1 cellular context compared by ENCODE assay signal in the genomic region with DNA sequence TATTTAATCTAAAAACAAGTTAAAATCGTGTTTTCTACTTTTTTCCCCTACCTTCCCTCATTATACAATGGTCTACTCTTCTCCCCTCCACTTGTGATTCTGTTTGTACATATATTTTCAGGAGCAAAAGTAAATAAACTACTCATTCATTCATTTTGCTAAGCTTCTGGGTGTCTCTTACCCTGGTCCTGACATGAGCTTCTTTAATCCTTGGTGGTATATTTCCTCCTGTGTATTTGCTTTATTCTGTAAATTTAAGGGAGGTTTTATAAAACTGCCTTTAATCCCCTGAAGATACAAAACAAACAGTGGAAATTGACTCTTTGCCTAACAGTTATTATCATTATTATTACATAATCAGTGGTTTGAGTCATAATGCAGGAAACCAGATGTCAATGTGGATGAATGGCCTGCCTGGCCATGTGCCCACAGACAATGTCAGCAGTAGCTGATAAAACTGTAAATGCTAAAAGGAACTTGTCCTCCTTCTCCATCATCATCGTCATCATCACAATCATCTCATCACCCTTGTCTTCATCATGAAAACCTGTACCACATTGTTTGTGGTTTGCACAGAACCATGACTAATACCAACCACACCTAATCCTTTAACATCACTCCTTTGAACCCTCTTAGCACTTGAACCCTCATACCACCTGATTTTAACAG.
TF ChIP-seq lines count a peak whose summit lies in the region.

No MANE protein-coding gene starts in this region.

TF ChIP-seq in HEK293, 187 proteins besides CTCF, POLR2A, EP300 and RAD21 (continued from another document and continues in another):
- no peak for TF ChIP-seq ZNF561 (tag by site-specific recombination; IDR thresholded peaks at IDR 0.05; ENCODE audit: borderline replicate concordance)
- TF ChIP-seq ZNF175 (tag by site-specific recombination; IDR thresholded peaks at IDR 0.05) = no peak
- TF ChIP-seq BCL11B (tag by site-specific recombination; IDR thresholded peaks at IDR 0.05; ENCODE audit: low read depth) = no peak
- peak; percentile 71 for TF ChIP-seq ZBTB21 (tag by site-specific recombination; IDR thresholded peaks at IDR 0.05)
- TF ChIP-seq RBAK (tag by site-specific recombination; IDR thresholded peaks at IDR 0.05) = 0 out of 2 replicates have a peak, but pooled peaks have one; percentile 47
- no peak for TF ChIP-seq SP2 (tag by site-specific recombination; IDR thresholded peaks at IDR 0.05)
- no peak for TF ChIP-seq HOXD13 (CRISPR knock-in tag; IDR thresholded peaks at IDR 0.05; ENCODE audit: borderline replicate concordance)
- no peak for TF ChIP-seq GLIS2 (tag by site-specific recombination; IDR thresholded peaks at IDR 0.05)
- TF ChIP-seq, protein P1, sequence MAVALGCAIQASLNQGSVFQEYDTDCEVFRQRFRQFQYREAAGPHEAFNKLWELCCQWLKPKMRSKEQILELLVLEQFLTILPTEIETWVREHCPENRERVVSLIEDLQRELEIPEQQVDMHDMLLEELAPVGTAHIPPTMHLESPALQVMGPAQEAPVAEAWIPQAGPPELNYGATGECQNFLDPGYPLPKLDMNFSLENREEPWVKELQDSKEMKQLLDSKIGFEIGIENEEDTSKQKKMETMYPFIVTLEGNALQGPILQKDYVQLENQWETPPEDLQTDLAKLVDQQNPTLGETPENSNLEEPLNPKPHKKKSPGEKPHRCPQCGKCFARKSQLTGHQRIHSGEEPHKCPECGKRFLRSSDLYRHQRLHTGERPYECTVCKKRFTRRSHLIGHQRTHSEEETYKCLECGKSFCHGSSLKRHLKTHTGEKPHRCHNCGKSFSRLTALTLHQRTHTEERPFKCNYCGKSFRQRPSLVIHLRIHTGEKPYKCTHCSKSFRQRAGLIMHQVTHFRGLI (tag by site-specific recombination; IDR thresholded peaks at IDR 0.05) = no peak
- no peak for TF ChIP-seq ZNF560 (tag by site-specific recombination; IDR thresholded peaks at IDR 0.05; ENCODE audit: borderline replicate concordance)
- no peak for TF ChIP-seq ZNF16 (tag by site-specific recombination; IDR thresholded peaks at IDR 0.05; ENCODE audit: low read depth)
- TF ChIP-seq ZNF639 (tag by site-specific recombination; IDR thresholded peaks at IDR 0.05) = peak; percentile 87; the same call in 1 of the 2 replicates
- TF ChIP-seq ZNF221 (tag by site-specific recombination; IDR thresholded peaks at IDR 0.05; ENCODE audit: borderline replicate concordance) = no peak
- no peak for TF ChIP-seq ZNF623 (tag by site-specific recombination; IDR thresholded peaks at IDR 0.05)
- no peak for TF ChIP-seq ZNF211 (tag by site-specific recombination; IDR thresholded peaks at IDR 0.05; ENCODE audit: low read depth)
- no peak for TF ChIP-seq ZNF785 (tag by site-specific recombination; IDR thresholded peaks at IDR 0.05)
- TF ChIP-seq AEBP2 (tag by site-specific recombination; IDR thresholded peaks at IDR 0.05; ENCODE audit: borderline replicate concordance) = no peak
- TF ChIP-seq OVOL3 (tag by site-specific recombination; IDR thresholded peaks at IDR 0.05) = no peak
- TF ChIP-seq, protein P2, sequence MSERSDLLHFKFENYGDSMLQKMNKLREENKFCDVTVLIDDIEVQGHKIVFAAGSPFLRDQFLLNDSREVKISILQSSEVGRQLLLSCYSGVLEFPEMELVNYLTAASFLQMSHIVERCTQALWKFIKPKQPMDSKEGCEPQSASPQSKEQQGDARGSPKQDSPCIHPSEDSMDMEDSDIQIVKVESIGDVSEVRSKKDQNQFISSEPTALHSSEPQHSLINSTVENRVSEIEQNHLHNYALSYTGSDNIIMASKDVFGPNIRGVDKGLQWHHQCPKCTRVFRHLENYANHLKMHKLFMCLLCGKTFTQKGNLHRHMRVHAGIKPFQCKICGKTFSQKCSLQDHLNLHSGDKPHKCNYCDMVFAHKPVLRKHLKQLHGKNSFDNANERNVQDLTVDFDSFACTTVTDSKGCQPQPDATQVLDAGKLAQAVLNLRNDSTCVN (tag by site-specific recombination; optimal IDR thresholded peaks at IDR 0.05) = no peak
- TF ChIP-seq TRIM28 (IDR thresholded peaks at IDR 0.05; ENCODE audit: borderline replicate concordance, low read length) = no peak
- no peak for TF ChIP-seq ZNF404 (tag by site-specific recombination; IDR thresholded peaks at IDR 0.05)
- no peak for TF ChIP-seq ZNF707 (tag by site-specific recombination; IDR thresholded peaks at IDR 0.05)
- peak; percentile 60; the same call in 1 of the 2 replicates for TF ChIP-seq ZNF148 (tag by site-specific recombination; IDR thresholded peaks at IDR 0.05; ENCODE audit: borderline replicate concordance)
- TF ChIP-seq ZNF24 (tag by site-specific recombination; IDR thresholded peaks at IDR 0.05) = no peak
- TF ChIP-seq ZNF514 (tag by site-specific recombination; IDR thresholded peaks at IDR 0.05) = no peak
- TF ChIP-seq, protein P3, sequence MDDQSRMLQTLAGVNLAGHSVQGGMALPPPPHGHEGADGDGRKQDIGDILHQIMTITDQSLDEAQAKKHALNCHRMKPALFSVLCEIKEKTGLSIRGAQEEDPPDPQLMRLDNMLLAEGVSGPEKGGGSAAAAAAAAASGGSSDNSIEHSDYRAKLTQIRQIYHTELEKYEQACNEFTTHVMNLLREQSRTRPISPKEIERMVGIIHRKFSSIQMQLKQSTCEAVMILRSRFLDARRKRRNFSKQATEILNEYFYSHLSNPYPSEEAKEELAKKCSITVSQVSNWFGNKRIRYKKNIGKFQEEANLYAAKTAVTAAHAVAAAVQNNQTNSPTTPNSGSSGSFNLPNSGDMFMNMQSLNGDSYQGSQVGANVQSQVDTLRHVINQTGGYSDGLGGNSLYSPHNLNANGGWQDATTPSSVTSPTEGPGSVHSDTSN (CRISPR knock-in tag; IDR thresholded peaks at IDR 0.05) = no peak
- TF ChIP-seq ZBTB7A (tag by site-specific recombination; IDR thresholded peaks at IDR 0.05; ENCODE audit: low read depth) = no peak
- no peak for TF ChIP-seq GLI4 (tag by site-specific recombination; IDR thresholded peaks at IDR 0.05)
- TF ChIP-seq KLF8 (tag by site-specific recombination; IDR thresholded peaks at IDR 0.05) = peak; percentile 60
- TF ChIP-seq ZNF121 (tag by site-specific recombination; IDR thresholded peaks at IDR 0.05) = no peak
- no peak for TF ChIP-seq ZNF501 (tag by site-specific recombination; IDR thresholded peaks at IDR 0.05)
- TF ChIP-seq, protein P4, sequence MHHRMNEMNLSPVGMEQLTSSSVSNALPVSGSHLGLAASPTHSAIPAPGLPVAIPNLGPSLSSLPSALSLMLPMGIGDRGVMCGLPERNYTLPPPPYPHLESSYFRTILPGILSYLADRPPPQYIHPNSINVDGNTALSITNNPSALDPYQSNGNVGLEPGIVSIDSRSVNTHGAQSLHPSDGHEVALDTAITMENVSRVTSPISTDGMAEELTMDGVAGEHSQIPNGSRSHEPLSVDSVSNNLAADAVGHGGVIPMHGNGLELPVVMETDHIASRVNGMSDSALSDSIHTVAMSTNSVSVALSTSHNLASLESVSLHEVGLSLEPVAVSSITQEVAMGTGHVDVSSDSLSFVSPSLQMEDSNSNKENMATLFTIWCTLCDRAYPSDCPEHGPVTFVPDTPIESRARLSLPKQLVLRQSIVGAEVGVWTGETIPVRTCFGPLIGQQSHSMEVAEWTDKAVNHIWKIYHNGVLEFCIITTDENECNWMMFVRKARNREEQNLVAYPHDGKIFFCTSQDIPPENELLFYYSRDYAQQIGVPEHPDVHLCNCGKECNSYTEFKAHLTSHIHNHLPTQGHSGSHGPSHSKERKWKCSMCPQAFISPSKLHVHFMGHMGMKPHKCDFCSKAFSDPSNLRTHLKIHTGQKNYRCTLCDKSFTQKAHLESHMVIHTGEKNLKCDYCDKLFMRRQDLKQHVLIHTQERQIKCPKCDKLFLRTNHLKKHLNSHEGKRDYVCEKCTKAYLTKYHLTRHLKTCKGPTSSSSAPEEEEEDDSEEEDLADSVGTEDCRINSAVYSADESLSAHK (tag by site-specific recombination; IDR thresholded peaks at IDR 0.05) = no peak
- TF ChIP-seq HOXA7 (CRISPR knock-in tag; IDR thresholded peaks at IDR 0.05; ENCODE audit: borderline replicate concordance) = no peak
- TF ChIP-seq ZNF223 (tag by site-specific recombination; IDR thresholded peaks at IDR 0.05) = no peak
- TF ChIP-seq ZNF302 (tag by site-specific recombination; IDR thresholded peaks at IDR 0.05; ENCODE audit: low read depth) = no peak
- TF ChIP-seq, protein P5, sequence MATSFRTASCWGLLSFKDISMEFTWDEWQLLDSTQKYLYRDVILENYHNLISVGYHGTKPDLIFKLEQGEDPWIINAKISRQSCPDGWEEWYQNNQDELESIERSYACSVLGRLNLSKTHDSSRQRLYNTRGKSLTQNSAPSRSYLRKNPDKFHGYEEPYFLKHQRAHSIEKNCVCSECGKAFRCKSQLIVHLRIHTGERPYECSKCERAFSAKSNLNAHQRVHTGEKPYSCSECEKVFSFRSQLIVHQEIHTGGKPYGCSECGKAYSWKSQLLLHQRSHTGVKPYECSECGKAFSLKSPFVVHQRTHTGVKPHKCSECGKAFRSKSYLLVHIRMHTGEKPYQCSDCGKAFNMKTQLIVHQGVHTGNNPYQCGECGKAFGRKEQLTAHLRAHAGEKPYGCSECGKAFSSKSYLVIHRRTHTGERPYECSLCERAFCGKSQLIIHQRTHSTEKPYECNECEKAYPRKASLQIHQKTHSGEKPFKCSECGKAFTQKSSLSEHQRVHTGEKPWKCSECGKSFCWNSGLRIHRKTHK (tag by site-specific recombination; IDR thresholded peaks at IDR 0.05) = no peak
- no peak for TF ChIP-seq ZNF529 (tag by site-specific recombination; IDR thresholded peaks at IDR 0.05; ENCODE audit: insufficient replicate concordance)
- TF ChIP-seq ZNF341 (tag by site-specific recombination; IDR thresholded peaks at IDR 0.05; ENCODE audit: low read depth) = no peak
- TF ChIP-seq ZNF658 (tag by site-specific recombination; IDR thresholded peaks at IDR 0.05) = no peak
- TF ChIP-seq YY2 (tag by site-specific recombination; IDR thresholded peaks at IDR 0.05) = peak; percentile 56
- no peak for TF ChIP-seq ZNF621 (tag by site-specific recombination; IDR thresholded peaks at IDR 0.05)
- TF ChIP-seq ZNF843 (tag by site-specific recombination; IDR thresholded peaks at IDR 0.05) = peak; percentile 88
- TF ChIP-seq, protein P6, sequence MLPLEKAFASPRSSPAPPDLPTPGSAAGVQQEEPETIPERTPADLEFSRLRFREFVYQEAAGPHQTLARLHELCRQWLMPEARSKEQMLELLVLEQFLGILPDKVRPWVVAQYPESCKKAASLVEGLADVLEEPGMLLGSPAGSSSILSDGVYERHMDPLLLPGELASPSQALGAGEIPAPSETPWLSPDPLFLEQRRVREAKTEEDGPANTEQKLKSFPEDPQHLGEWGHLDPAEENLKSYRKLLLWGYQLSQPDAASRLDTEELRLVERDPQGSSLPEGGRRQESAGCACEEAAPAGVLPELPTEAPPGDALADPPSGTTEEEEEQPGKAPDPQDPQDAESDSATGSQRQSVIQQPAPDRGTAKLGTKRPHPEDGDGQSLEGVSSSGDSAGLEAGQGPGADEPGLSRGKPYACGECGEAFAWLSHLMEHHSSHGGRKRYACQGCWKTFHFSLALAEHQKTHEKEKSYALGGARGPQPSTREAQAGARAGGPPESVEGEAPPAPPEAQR (tag by site-specific recombination; IDR thresholded peaks at IDR 0.05) = no peak
- TF ChIP-seq, protein P7, sequence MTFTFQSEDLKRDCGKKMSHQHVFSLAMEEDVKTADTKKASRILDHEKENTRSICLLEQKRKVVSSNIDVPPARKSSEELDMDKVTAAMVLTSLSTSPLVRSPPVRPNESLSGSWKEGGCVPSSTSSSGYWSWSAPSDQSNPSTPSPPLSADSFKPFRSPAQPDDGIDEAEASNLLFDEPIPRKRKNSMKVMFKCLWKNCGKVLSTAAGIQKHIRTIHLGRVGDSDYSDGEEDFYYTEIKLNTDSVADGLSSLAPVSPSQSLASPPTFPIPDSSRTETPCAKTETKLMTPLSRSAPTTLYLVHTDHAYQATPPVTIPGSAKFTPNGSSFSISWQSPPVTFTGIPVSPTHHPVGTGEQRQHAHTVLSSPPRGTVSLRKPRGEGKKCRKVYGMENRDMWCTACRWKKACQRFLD (tag by site-specific recombination; IDR thresholded peaks at IDR 0.05) = no peak
- no peak for TF ChIP-seq ZNF354C (tag by site-specific recombination; IDR thresholded peaks at IDR 0.05; ENCODE audit: borderline replicate concordance, low read depth)
- TF ChIP-seq ZNF677 (tag by site-specific recombination; IDR thresholded peaks at IDR 0.05) = no peak
- peak; percentile 46 for TF ChIP-seq ZNF366 (tag by site-specific recombination; conservative IDR thresholded peaks at IDR 0.05)
